In genomic region chr20:10641467-10641866, GRCh38 we compare ENCODE assay signal across 21 cellular contexts. TPM values are rescaled to one million over a fixed set of nuclear protein-coding genes. Genes with fewer than 3 reads are reported as not detected.
"Had no signal": no experiment of that assay in that cellular context is flagged by ENCODE, and none has a peak within 500 bp of the region (broad histone marks: within the 10 kb centered on the region; RNA-seq: fewer than 3 reads in every experiment).

No MANE protein-coding gene starts in this region.

- H3K27me3 Mint-ChIP-seq: activated naive CD8-positive, alpha-beta T cell treated with anti-CD3 and anti-CD28 coated beads, Interleukin-2, amount 10 ng/mL, durations not matched to agents 7 days and 5 days; naive B cell; T-cell had no signal

- ATAC-seq: heart right ventricle; mucosa of descending colon; stimulated activated memory B cell treated with anti-CD40 and anti-IgM and Interleukin-4, amounts not matched to agents 10 μg/mL and 1 μg/mL and 100 μg/mL, for 72 hours; T-cell had no signal

- H3K9me3 ChIP-seq: colonic mucosa, heart right ventricle, mucosa of descending colon, neutrophil, sigmoid colon, uterus had no signal

- H3K4me3 Mint-ChIP-seq: activated B cell treated with CpG ODN at 0.5 μM for 24 hours; activated CD4-positive, alpha-beta memory T cell treated with anti-CD3 and anti-CD28 coated beads for 36 hours; activated naive CD8-positive, alpha-beta T cell treated with anti-CD3 and anti-CD28 coated beads, Interleukin-2, amount 10 ng/mL, durations not matched to agents 7 days and 5 days; immature natural killer cell; memory B cell; naive B cell; stimulated activated memory B cell treated with anti-CD40 and anti-IgM and Interleukin-4, amounts not matched to agents 10 μg/mL and 1 μg/mL and 100 μg/mL, for 72 hours; T-cell had no signal

- H3K27me3 ChIP-seq: brain microvascular endothelial cell, colonic mucosa, heart right ventricle, neutrophil, sigmoid colon, uterus had no signal

- H3K36me3 ChIP-seq: uterus had no signal

- H3K36me3 Mint-ChIP-seq: activated CD4-positive, alpha-beta memory T cell treated with anti-CD3 and anti-CD28 coated beads for 36 hours; naive B cell had no signal

- H3K4me3 ChIP-seq: colonic mucosa, heart right ventricle, mucosa of descending colon, sigmoid colon, uterus had no signal

- H3K4me1 Mint-ChIP-seq: activated B cell treated with CpG ODN at 0.5 μM for 24 hours; memory B cell; stimulated activated memory B cell treated with anti-CD40 and anti-IgM and Interleukin-4, amounts not matched to agents 10 μg/mL and 1 μg/mL and 100 μg/mL, for 72 hours had no signal

- H3K79me2 ChIP-seq: parathyroid adenoma had no signal

- H3K9ac ChIP-seq: parathyroid adenoma had no signal

- H2AFZ ChIP-seq: parathyroid adenoma had no signal

- DNase-seq: activated B cell treated with CpG ODN at 0.5 μM for 24 hours; activated CD4-positive, alpha-beta memory T cell treated with anti-CD3 and anti-CD28 coated beads for 36 hours; activated CD4-positive, alpha-beta T cell treated with anti-CD3 and anti-CD28 coated beads for 4 hours; activated naive CD4-positive, alpha-beta T cell; activated naive CD8-positive, alpha-beta T cell treated with anti-CD3 and anti-CD28 coated beads, Interleukin-2, amount 10 ng/mL, durations not matched to agents 7 days and 5 days; amygdala; brain microvascular endothelial cell; central memory CD4-positive, alpha-beta T cell; colonic mucosa; heart right ventricle; immature natural killer cell; mucosa of descending colon; naive B cell; sigmoid colon; stimulated activated CD4-positive, alpha-beta T cell treated with anti-CD3 and anti-CD28 coated beads, Interleukin-4, amount 100 ng/mL, for 4 hours; T-cell; uterus had no signal

- H3K9me3 Mint-ChIP-seq: activated B cell treated with CpG ODN at 0.5 μM for 24 hours; activated CD4-positive, alpha-beta memory T cell treated with anti-CD3 and anti-CD28 coated beads for 36 hours; activated naive CD8-positive, alpha-beta T cell treated with anti-CD3 and anti-CD28 coated beads, Interleukin-2, amount 10 ng/mL, durations not matched to agents 7 days and 5 days; immature natural killer cell; memory B cell; naive B cell; stimulated activated memory B cell treated with anti-CD40 and anti-IgM and Interleukin-4, amounts not matched to agents 10 μg/mL and 1 μg/mL and 100 μg/mL, for 72 hours; T-cell had no signal

- H3K27ac ChIP-seq: brain microvascular endothelial cell, colonic mucosa, neutrophil had no signal

- H3K27ac Mint-ChIP-seq: activated B cell treated with CpG ODN at 0.5 μM for 24 hours; activated CD4-positive, alpha-beta memory T cell treated with anti-CD3 and anti-CD28 coated beads for 36 hours; activated naive CD8-positive, alpha-beta T cell treated with anti-CD3 and anti-CD28 coated beads, Interleukin-2, amount 10 ng/mL, durations not matched to agents 7 days and 5 days; immature natural killer cell; memory B cell; naive B cell; stimulated activated memory B cell treated with anti-CD40 and anti-IgM and Interleukin-4, amounts not matched to agents 10 μg/mL and 1 μg/mL and 100 μg/mL, for 72 hours; T-cell had no signal

RNA-seq across cellular contexts. Expression of gene JAG1, which starts 32.3 kb away (rescaled TPM):
- total RNA-seq: activated B cell treated with CpG ODN at 0.5 μM for 24 hours had no signal
